Comparison of ENCODE assay signal across 6 cellular contexts in genomic region chr4:108893474-108893873, GRCh38.
"Had no signal": no experiment of that assay in that cellular context is flagged by ENCODE, and none has a peak within 500 bp of the region (broad histone marks: within the 10 kb centered on the region; RNA-seq: fewer than 3 reads in every experiment).

No MANE protein-coding gene starts in this region.

- DNase-seq: IMR-90, KBM-7, KG1 had no signal

- H3K27ac ChIP-seq: HL-60 had no signal

- H3K4me3 ChIP-seq: K562 had no signal

- FAIRE-seq: HTR-8/SVneo, K562 had no signal

- ATAC-seq: K562 had no signal
